7 cellular contexts compared by ENCODE assay signal in genomic region chr15:43728053-43728725, GRCh38. TPM values are rescaled to one million over a fixed set of nuclear protein-coding genes. Genes with fewer than 3 reads are reported as not detected.
DNase-seq lines count a peak whose midpoint lies in the region; ATAC-seq and TF ChIP-seq lines count a peak whose summit lies in the region.
"Not testable (repeated sequence)": the region's sequence is repeated elsewhere in the genome, so short reads cannot be mapped to it uniquely, and the experiment has no call there.

No MANE protein-coding gene starts in this region.

- not testable (repeated sequence) for H3K9ac ChIP-seq in PC-3 (ENCODE audit: low read length)

- H3K36me3 Mint-ChIP-seq in HFFc6 (ENCODE audit: low read depth) = not testable (repeated sequence)

- not testable (repeated sequence) for TF ChIP-seq CTCF in HFFc6 (IDR thresholded peaks at IDR 0.05); PC-3 (conservative IDR thresholded peaks at IDR 0.05; ENCODE audit: low read depth, low read length); tibial artery (IDR thresholded peaks at IDR 0.05)

- not testable (repeated sequence) for H3K4me1 ChIP-seq in PC-3 (ENCODE audit: insufficient read depth, low read length)
- H3K4me1 ChIP-seq in tibial artery = peaks cover 0 to 19% (median 10%) of the 10 kb centered on the region in 4 donors

- H3K27ac ChIP-seq in PC-3 (ENCODE audit: low read length) = not testable (repeated sequence)
- H3K27ac ChIP-seq in tibial artery = peak overlapping the region; percentile 67 to 77

- ATAC-seq in PC-3 = not testable (repeated sequence)

- BruUV-seq in PC-3 (replicated peaks; lab: Mats Ljungman, UMichigan) = not testable (repeated sequence)

- H3K27ac Mint-ChIP-seq in HFFc6 = not testable (repeated sequence)

- H3K9me2 ChIP-seq in PC-3 (replicated peaks; ENCODE audit: low read length) = not testable (repeated sequence)

- CTCF ChIA-PET in PC-3 (lab: Charles Lee) = not testable (repeated sequence)

- not testable (repeated sequence) for H2AFZ ChIP-seq in PC-3 (ENCODE audit: low read length)

- H3K4me3 ChIP-seq in PC-3 (ENCODE audit: low read length); tibial artery: not testable (repeated sequence)

- H3K36me3 ChIP-seq in PC-3 (ENCODE audit: low read depth, low read length); tibial artery: not testable (repeated sequence)

- not testable (repeated sequence) for H3K79me2 ChIP-seq in PC-3 (ENCODE audit: low read length)

- H3K9me3 ChIP-seq in PC-3 (ENCODE audit: low read length); tibial artery: not testable (repeated sequence)

- not testable (repeated sequence) for H3F3A ChIP-seq in PC-3 (ENCODE audit: low read length, unreplicated experiment)

- H3K27me3 Mint-ChIP-seq in HFFc6 (ENCODE audit: insufficient read depth) = not testable (repeated sequence)

- POLR2A ChIA-PET in PC-3 (lab: Charles Lee; ENCODE audit: unreplicated experiment) = not testable (repeated sequence)

- DNase-seq in EL (peak; percentile 51), HFFc6 (peak; percentile 49), PC-3 (peak; percentile 12), astrocyte of the hippocampus (ENCODE audit: low read depth, low spot score) (peak; percentile 49), fibroblast of gingiva (ENCODE audit: low read depth) (peak; percentile 21), hepatic stellate cell (ENCODE audit: low spot score) (peak; percentile 25)
- DNase-seq in tibial artery = not testable (repeated sequence)

- intact Hi-C loops in PC-3 (cut with micrococcal nuclease); tibial artery (cut with DNase I; ENCODE audit: low total_unique reads): not testable (repeated sequence)

- H3K27me3 ChIP-seq in PC-3 (ENCODE audit: low read length); tibial artery: not testable (repeated sequence)

- peaks cover 14% of the 10 kb centered on the region for H3K4me1 Mint-ChIP-seq in HFFc6 (ENCODE audit: low read depth)

- not testable (repeated sequence) for H3K4me2 ChIP-seq in PC-3 (ENCODE audit: low read length)

- H4K20me1 ChIP-seq in PC-3 (ENCODE audit: low read length) = not testable (repeated sequence)

- not testable (repeated sequence) for H3K4me3 Mint-ChIP-seq in HFFc6

- not testable (repeated sequence) for H3K9me3 Mint-ChIP-seq in HFFc6

RNA-seq across cellular contexts. Expression of gene PDIA3, which starts 18.0 kb away (rescaled TPM):
- total RNA-seq in HFFc6 (2021; fragmentation: NEBNext Ultra II Directional; extraction: Animal tissue kit (Norgen Biotek cat#: 25700)) = 100 to 1,000 TPM; 586 to 721 (median 660) TPM
- total RNA-seq in PC-3 (2014; rRNA removed) = 187 and 210 TPM in 2 replicates

RNA-seq across cellular contexts. Expression of gene CKMT1A, which starts 34.5 kb away (rescaled TPM):
- total RNA-seq in HFFc6 (2021; fragmentation: NEBNext Ultra II Directional; extraction: Animal tissue kit (Norgen Biotek cat#: 25700)) = not detected
- 1.7 and 4.4 TPM in 2 replicates for total RNA-seq in PC-3 (2014; rRNA removed)

RNA-seq across cellular contexts. Expression of gene ELL3, which starts 48.6 kb away (rescaled TPM):
- total RNA-seq in HFFc6 (2021; fragmentation: NEBNext Ultra II Directional; extraction: Animal tissue kit (Norgen Biotek cat#: 25700)) = 1 to 10 TPM in 4 of 6 experiments, under 1 TPM in 2; 0.91 to 1.5 (median 1.1) TPM
- 15.0 and 35.8 TPM in 2 replicates for total RNA-seq in PC-3 (2014; rRNA removed)
